24 cellular contexts compared by ENCODE assay signal in genomic region chr20:61801428-61801827, GRCh38.
"Had no signal": no experiment of that assay in that cellular context is flagged by ENCODE, and none has a peak within 500 bp of the region (broad histone marks: within the 10 kb centered on the region; RNA-seq: fewer than 3 reads in every experiment).

No MANE protein-coding gene starts in this region.

- DNase-seq: head of caudate nucleus; hypothalamus; islet precursor cell; mesendoderm; naive thymus-derived CD4-positive, alpha-beta T cell; occipital lobe; stimulated activated CD4-positive, alpha-beta T cell treated with anti-CD3 and anti-CD28 coated beads, Interleukin-2, amount 100 ng/mL, for 24 hours; stimulated activated CD4-positive, alpha-beta T cell treated with anti-CD3 and anti-CD28 coated beads, Interleukin-4, amount 100 ng/mL, for 1 hour; stimulated activated naive B cell treated with anti-CD40 and anti-IgM and Interleukin-4, amounts not matched to agents 10 μg/mL and 1 μg/mL and 100 μg/mL, for 72 hours; stimulated activated naive CD8-positive, alpha-beta T cell treated with anti-CD3 and anti-CD28 coated beads, Interleukin-15, Interleukin-2, amounts not matched to agents 100 U/mL and 50 U/mL, for 24 hours; stomach; testis; thyroid gland; transverse colon; upper lobe of left lung had no signal

- H3K4me1 Mint-ChIP-seq: stimulated activated naive B cell treated with anti-CD40 and anti-IgM and Interleukin-4, amounts not matched to agents 10 μg/mL and 1 μg/mL and 100 μg/mL, for 72 hours had no signal

- H3K36me3 Mint-ChIP-seq: mesothelial cell of epicardium; naive thymus-derived CD4-positive, alpha-beta T cell; natural killer cell treated with Interleukin-12 subunit alpha and Interleukin-12 subunit beta and Interleukin-15 and Interleukin-18, amount 100 ng/mL, for 72 hours; stimulated activated naive B cell treated with anti-CD40 and anti-IgM and Interleukin-4, amounts not matched to agents 10 μg/mL and 1 μg/mL and 100 μg/mL, for 72 hours had no signal

- H3K36me3 ChIP-seq: neutrophil, right lobe of liver, stomach, thyroid gland, transverse colon, upper lobe of left lung, vagina had no signal

- H3K9me3 ChIP-seq: neutrophil, psoas muscle, right lobe of liver, stomach, testis, thyroid gland, transverse colon, upper lobe of left lung, vagina had no signal

- H3K27ac ChIP-seq: neutrophil, parathyroid adenoma, psoas muscle, right lobe of liver, stomach, testis, thyroid gland, transverse colon, upper lobe of left lung, vagina had no signal

- H3K4me1 ChIP-seq: parathyroid adenoma, psoas muscle, right lobe of liver, transverse colon had no signal

- H3K4me3 Mint-ChIP-seq: mesothelial cell of epicardium; naive thymus-derived CD4-positive, alpha-beta T cell; natural killer cell treated with Interleukin-12 subunit alpha and Interleukin-12 subunit beta and Interleukin-15 and Interleukin-18, amount 100 ng/mL, for 72 hours; stimulated activated naive B cell treated with anti-CD40 and anti-IgM and Interleukin-4, amounts not matched to agents 10 μg/mL and 1 μg/mL and 100 μg/mL, for 72 hours had no signal

- ATAC-seq: naive thymus-derived CD4-positive, alpha-beta T cell; natural killer cell treated with Interleukin-12 subunit alpha and Interleukin-12 subunit beta and Interleukin-15 and Interleukin-18, amount 100 ng/mL, for 72 hours; psoas muscle; right lobe of liver; stimulated activated naive B cell treated with anti-CD40 and anti-IgM and Interleukin-4, amounts not matched to agents 10 μg/mL and 1 μg/mL and 100 μg/mL, for 72 hours; stimulated activated naive CD8-positive, alpha-beta T cell treated with anti-CD3 and anti-CD28 coated beads, Interleukin-15, Interleukin-2, amounts not matched to agents 100 U/mL and 50 U/mL, for 24 hours had no signal

- H3K4me2 ChIP-seq: smooth muscle cell had no signal

- H2AFZ ChIP-seq: parathyroid adenoma had no signal

- H3K9ac ChIP-seq: parathyroid adenoma had no signal

- H3K27me3 ChIP-seq: right lobe of liver, testis, upper lobe of left lung, vagina had no signal

- H3K27ac Mint-ChIP-seq: mesothelial cell of epicardium; naive thymus-derived CD4-positive, alpha-beta T cell; natural killer cell treated with Interleukin-12 subunit alpha and Interleukin-12 subunit beta and Interleukin-15 and Interleukin-18, amount 100 ng/mL, for 72 hours; stimulated activated naive B cell treated with anti-CD40 and anti-IgM and Interleukin-4, amounts not matched to agents 10 μg/mL and 1 μg/mL and 100 μg/mL, for 72 hours had no signal

- H3K4me3 ChIP-seq: lung, psoas muscle, right lobe of liver, smooth muscle cell, stomach, testis, thyroid gland, transverse colon, upper lobe of left lung, vagina had no signal

- H3K9me3 Mint-ChIP-seq: mesothelial cell of epicardium; natural killer cell treated with Interleukin-12 subunit alpha and Interleukin-12 subunit beta and Interleukin-15 and Interleukin-18, amount 100 ng/mL, for 72 hours; stimulated activated naive B cell treated with anti-CD40 and anti-IgM and Interleukin-4, amounts not matched to agents 10 μg/mL and 1 μg/mL and 100 μg/mL, for 72 hours had no signal
